In genomic region chr1:200380589-200381021, GRCh38 we compare ENCODE assay signal across 10 cellular contexts. TPM values are rescaled to one million over a fixed set of nuclear protein-coding genes. Genes with fewer than 3 reads are reported as not detected.
DNase-seq lines count a peak whose midpoint lies in the region; ATAC-seq and TF ChIP-seq lines count a peak whose summit lies in the region.
"Had no signal": no experiment of that assay in that cellular context is flagged by ENCODE, and none has a peak within 500 bp of the region (broad histone marks: within the 10 kb centered on the region; RNA-seq: fewer than 3 reads in every experiment).

No MANE protein-coding gene starts in this region.

- CTCF ChIA-PET in activated CD4-positive, alpha-beta T cell treated with anti-CD3 and anti-CD28 coated beads, Interleukin-2, amount 10 ng/mL, durations not matched to agents 7 days and 5 days (lab: Charles Lee), result interaction anchor here (1.0 kb wide), 1 partner anchor 8 kb away, joined by 3 read pairs; no protein-coding TSS in a partner anchor

- ATAC-seq in GM21619 (IDR thresholded peaks at IDR 0.05; ENCODE audit: unreplicated experiment) (peak; percentile 78), HG03196 (IDR thresholded peaks at IDR 0.05; ENCODE audit: unreplicated experiment) (peak; percentile 86)

- H3K4ac ChIP-seq in mesenchymal stem cell (ENCODE audit: low read depth in 1 of 2, low read length in 2 of 2), result peak overlapping the region; percentile 35 to 61

- H4K8ac ChIP-seq in mesenchymal stem cell (ENCODE audit: low read length), result peak overlapping the region; percentile 38

- H3K4me1 Mint-ChIP-seq in activated CD4-positive, alpha-beta T cell treated with anti-CD3 and anti-CD28 coated beads, Interleukin-2, amount 10 ng/mL, durations not matched to agents 7 days and 5 days, result peaks cover 9% of the 10 kb centered on the region
- peaks cover 21% of the 10 kb centered on the region for H3K4me1 Mint-ChIP-seq in progenitor cell of endocrine pancreas (ENCODE audit: low read depth)

- peak overlapping the region; percentile 97 for H2BK5ac ChIP-seq in mesenchymal stem cell (ENCODE audit: low read depth, low read length, poor library complexity, severe bottlenecking)

- peak overlapping the region in 1 of 2 experiments; percentile 71 for H2BK12ac ChIP-seq in mesenchymal stem cell (ENCODE audit: low read length in 2 of 2)

- no peaks in the 10 kb centered on the region for H3K27me3 Mint-ChIP-seq in activated CD4-positive, alpha-beta T cell treated with anti-CD3 and anti-CD28 coated beads, Interleukin-2, amount 10 ng/mL, durations not matched to agents 7 days and 5 days
- H3K27me3 Mint-ChIP-seq in progenitor cell of endocrine pancreas, result no peaks in the 10 kb centered on the region

- no peaks in the 10 kb centered on the region for H3K36me3 ChIP-seq in mesenchymal stem cell (ENCODE audit: control insufficient read depth in 1 of 2, insufficient read depth in 2 of 2, low read depth in 1 of 2, low read length in 2 of 2)
- H3K36me3 ChIP-seq: tibial nerve had no signal

- no peak overlapping the region for H3K9ac ChIP-seq in mesenchymal stem cell (ENCODE audit: low read length)

- no peaks in the 10 kb centered on the region for H3K36me3 Mint-ChIP-seq in activated CD4-positive, alpha-beta T cell treated with anti-CD3 and anti-CD28 coated beads, Interleukin-2, amount 10 ng/mL, durations not matched to agents 7 days and 5 days (ENCODE audit: low read depth)
- no peaks in the 10 kb centered on the region for H3K36me3 Mint-ChIP-seq in progenitor cell of endocrine pancreas (ENCODE audit: insufficient read depth)

- peak; percentile 26 for DNase-seq in activated CD4-positive, alpha-beta T cell treated with anti-CD3 and anti-CD28 coated beads for 48 hours
- no peak for DNase-seq in activated CD4-positive, alpha-beta T cell treated with anti-CD3 and anti-CD28 coated beads, Interleukin-2, amount 10 ng/mL, durations not matched to agents 7 days and 5 days
- DNase-seq in mesenchymal stem cell (no peak), GM19240 (ENCODE audit: insufficient read length, low spot score) (no peak), HCEC 1CT (no peak), progenitor cell of endocrine pancreas (ENCODE audit: low spot score, unreplicated experiment) (no peak)
- DNase-seq: ACHN had no signal

- H2AFZ ChIP-seq in mesenchymal stem cell (ENCODE audit: low read depth, low read length), result no peak overlapping the region

- no peak overlapping the region for H3K4me3 Mint-ChIP-seq in activated CD4-positive, alpha-beta T cell treated with anti-CD3 and anti-CD28 coated beads, Interleukin-2, amount 10 ng/mL, durations not matched to agents 7 days and 5 days
- H3K4me3 Mint-ChIP-seq in progenitor cell of endocrine pancreas (ENCODE audit: low read depth), result no peak overlapping the region

- H3K27ac Mint-ChIP-seq in activated CD4-positive, alpha-beta T cell treated with anti-CD3 and anti-CD28 coated beads, Interleukin-2, amount 10 ng/mL, durations not matched to agents 7 days and 5 days, result no peak overlapping the region
- no peak overlapping the region for H3K27ac Mint-ChIP-seq in progenitor cell of endocrine pancreas

- no CpG with 5 or more reads among the region's 1 CpG for WGBS in mesenchymal stem cell

- POLR2A ChIA-PET in activated CD4-positive, alpha-beta T cell treated with anti-CD3 and anti-CD28 coated beads, Interleukin-2, amount 10 ng/mL, durations not matched to agents 7 days and 5 days (lab: Charles Lee), result no interaction called here

- no peak overlapping the region for H4K91ac ChIP-seq in mesenchymal stem cell (ENCODE audit: low read length)

- peak overlapping the region; percentile 90 for H3K27ac ChIP-seq in mesenchymal stem cell (ENCODE audit: low read length, poor library complexity, severe bottlenecking)
- H3K27ac ChIP-seq: tibial nerve had no signal

- H3K4me1 ChIP-seq in mesenchymal stem cell (ENCODE audit: control insufficient read depth, insufficient read depth, low read depth, low read length), result peaks cover 8% of the 10 kb centered on the region
- H3K4me1 ChIP-seq: tibial nerve had no signal

- H3K27me3 ChIP-seq in mesenchymal stem cell (ENCODE audit: control insufficient read depth in 1 of 2, insufficient read depth in 1 of 2, low read length in 2 of 2), result no peaks in the 10 kb centered on the region
- H3K27me3 ChIP-seq: tibial nerve had no signal

- H3K14ac ChIP-seq in mesenchymal stem cell (ENCODE audit: low read length in 2 of 2), result no peak overlapping the region

- H3K4me2 ChIP-seq in mesenchymal stem cell (ENCODE audit: low read length, poor library complexity, severe bottlenecking), result no peak overlapping the region

- H3K79me1 ChIP-seq in mesenchymal stem cell (replicated peaks; ENCODE audit: low read length, poor library complexity, severe bottlenecking), result no peaks in the 10 kb centered on the region

- H2BK120ac ChIP-seq in mesenchymal stem cell (ENCODE audit: low read depth, low read length), result no peak overlapping the region

- peak overlapping the region; percentile 97 for H2BK15ac ChIP-seq in mesenchymal stem cell (ENCODE audit: low read depth, poor library complexity, severe bottlenecking)

- H2AK5ac ChIP-seq in mesenchymal stem cell (ENCODE audit: low read length, severe bottlenecking), result peak overlapping the region; percentile 99

- H3K23ac ChIP-seq in mesenchymal stem cell (ENCODE audit: low read length in 2 of 2), result no peak overlapping the region

- no peak overlapping the region for H3K4me3 ChIP-seq in mesenchymal stem cell (ENCODE audit: insufficient read depth in 1 of 2, low read depth in 1 of 2, low read length in 2 of 2)
- H3K4me3 ChIP-seq: tibial nerve had no signal

- TF ChIP-seq CTCF in progenitor cell of endocrine pancreas (IDR thresholded peaks at IDR 0.05; ENCODE audit: unreplicated experiment), result no peak

- H3K9me3 Mint-ChIP-seq in activated CD4-positive, alpha-beta T cell treated with anti-CD3 and anti-CD28 coated beads, Interleukin-2, amount 10 ng/mL, durations not matched to agents 7 days and 5 days, result peaks cover 6% of the 10 kb centered on the region
- H3K9me3 Mint-ChIP-seq in progenitor cell of endocrine pancreas (ENCODE audit: low read depth), result no peaks in the 10 kb centered on the region

- no peaks in the 10 kb centered on the region for H3K9me3 ChIP-seq in mesenchymal stem cell (ENCODE audit: control insufficient read depth, low read length)
- H3K9me3 ChIP-seq: tibial nerve had no signal

- H3K18ac ChIP-seq in mesenchymal stem cell (ENCODE audit: low read depth in 1 of 2, low read length in 2 of 2), result peak overlapping the region in 1 of 2 experiments; percentile 29

RNA-seq across cellular contexts. Expression of gene ZNF281, which starts 29.2 kb away (rescaled TPM):
- total RNA-seq in activated CD4-positive, alpha-beta T cell treated with anti-CD3 and anti-CD28 coated beads, Interleukin-2, amount 10 ng/mL, durations not matched to agents 7 days and 5 days, result 10 to 100 TPM; 15.2 to 17.6 TPM
- polyA plus RNA-seq in mesenchymal stem cell (2013, experiment 1 of 2), result 28.4 TPM
- 27.8 TPM for polyA plus RNA-seq in mesenchymal stem cell (2013, experiment 2 of 2)
- total RNA-seq in progenitor cell of endocrine pancreas, result 34.2 and 35.0 TPM in 2 replicates
